2 cellular contexts compared by ENCODE assay signal in the genomic region with DNA sequence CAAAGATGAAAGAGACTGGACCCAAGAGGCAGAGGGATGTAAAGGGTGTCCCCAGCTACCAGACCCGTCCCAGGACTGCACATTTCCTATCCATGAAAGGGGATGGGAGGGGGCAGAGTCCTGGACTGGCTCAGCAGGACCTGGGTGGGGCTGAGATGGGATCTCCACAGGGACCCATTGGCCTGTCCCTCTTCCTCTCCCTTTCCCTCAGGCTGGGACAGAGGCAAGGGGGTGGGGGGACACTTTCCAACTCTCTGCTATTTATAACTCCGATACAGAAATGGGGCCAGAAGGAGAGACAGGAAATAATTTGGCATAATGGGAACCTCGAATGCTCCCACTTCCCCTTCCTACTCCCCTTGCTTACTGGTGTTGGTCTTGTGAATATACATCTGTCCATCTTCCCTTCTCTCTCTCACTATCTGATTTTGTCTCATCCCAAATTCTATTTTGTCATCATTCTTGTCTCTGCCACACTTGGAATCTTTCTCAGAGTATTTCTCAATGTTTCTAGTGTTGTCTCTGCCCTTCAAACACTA.
TF ChIP-seq lines count a peak whose summit lies in the region.

No MANE protein-coding gene starts in this region.

TF ChIP-seq in HepG2, 621 proteins besides CTCF, POLR2A, EP300 and RAD21:
- TF ChIP-seq, protein P1, sequence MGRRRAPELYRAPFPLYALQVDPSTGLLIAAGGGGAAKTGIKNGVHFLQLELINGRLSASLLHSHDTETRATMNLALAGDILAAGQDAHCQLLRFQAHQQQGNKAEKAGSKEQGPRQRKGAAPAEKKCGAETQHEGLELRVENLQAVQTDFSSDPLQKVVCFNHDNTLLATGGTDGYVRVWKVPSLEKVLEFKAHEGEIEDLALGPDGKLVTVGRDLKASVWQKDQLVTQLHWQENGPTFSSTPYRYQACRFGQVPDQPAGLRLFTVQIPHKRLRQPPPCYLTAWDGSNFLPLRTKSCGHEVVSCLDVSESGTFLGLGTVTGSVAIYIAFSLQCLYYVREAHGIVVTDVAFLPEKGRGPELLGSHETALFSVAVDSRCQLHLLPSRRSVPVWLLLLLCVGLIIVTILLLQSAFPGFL (CRISPR knock-in tag; IDR thresholded peaks at IDR 0.05) = no peak
- TF ChIP-seq NRL (CRISPR knock-in tag; IDR thresholded peaks at IDR 0.05; ENCODE audit: borderline replicate concordance) (no peak), RFXANK (CRISPR knock-in tag; IDR thresholded peaks at IDR 0.05) (no peak), CCAR2 (optimal IDR thresholded peaks at IDR 0.05; ENCODE audit: low read depth, low read length) (no peak), ZBTB39 (CRISPR knock-in tag; IDR thresholded peaks at IDR 0.05) (no peak), ZNF451 (CRISPR knock-in tag; IDR thresholded peaks at IDR 0.05) (no peak), MEF2D (CRISPR knock-in tag; IDR thresholded peaks at IDR 0.05) (no peak), ZNF841 (CRISPR knock-in tag; IDR thresholded peaks at IDR 0.05; ENCODE audit: borderline replicate concordance) (no peak), FOXA3 (CRISPR knock-in tag; IDR thresholded peaks at IDR 0.05) (no peak), ZNF607 (CRISPR knock-in tag; IDR thresholded peaks at IDR 0.05; ENCODE audit: borderline replicate concordance) (no peak), ZNF629 (CRISPR knock-in tag; conservative IDR thresholded peaks at IDR 0.05) (no peak), ZNF230 (CRISPR knock-in tag; IDR thresholded peaks at IDR 0.05) (no peak)
TF ChIP-seq in HepG2: peak in this region for 0.

TF ChIP-seq in HEK293T, 16 proteins besides CTCF, POLR2A, EP300 and RAD21:
- TF ChIP-seq ARNT (IDR thresholded peaks at IDR 0.05) (no peak), FOXK2 (IDR thresholded peaks at IDR 0.05) (no peak), BHLHE40 (IDR thresholded peaks at IDR 0.05; ENCODE audit: borderline replicate concordance) (no peak), ZNF384 (IDR thresholded peaks at IDR 0.05) (no peak), TARDBP (IDR thresholded peaks at IDR 0.05) (no peak), SP1 (IDR thresholded peaks at IDR 0.05) (no peak), NFRKB (IDR thresholded peaks at IDR 0.05) (no peak), L3MBTL2 (conservative IDR thresholded peaks at IDR 0.05) (no peak), CTBP1 (IDR thresholded peaks at IDR 0.05; ENCODE audit: borderline replicate concordance) (no peak), HDGF (IDR thresholded peaks at IDR 0.05; ENCODE audit: borderline replicate concordance) (no peak), FOXA1 (IDR thresholded peaks at IDR 0.05) (no peak), ELF4 (IDR thresholded peaks at IDR 0.05) (no peak), LEF1 (IDR thresholded peaks at IDR 0.05; ENCODE audit: borderline replicate concordance) (no peak), SUZ12 (IDR thresholded peaks at IDR 0.05) (no peak), FOXM1 (IDR thresholded peaks at IDR 0.05; ENCODE audit: borderline replicate concordance) (no peak)
- TF ChIP-seq, protein P2, sequence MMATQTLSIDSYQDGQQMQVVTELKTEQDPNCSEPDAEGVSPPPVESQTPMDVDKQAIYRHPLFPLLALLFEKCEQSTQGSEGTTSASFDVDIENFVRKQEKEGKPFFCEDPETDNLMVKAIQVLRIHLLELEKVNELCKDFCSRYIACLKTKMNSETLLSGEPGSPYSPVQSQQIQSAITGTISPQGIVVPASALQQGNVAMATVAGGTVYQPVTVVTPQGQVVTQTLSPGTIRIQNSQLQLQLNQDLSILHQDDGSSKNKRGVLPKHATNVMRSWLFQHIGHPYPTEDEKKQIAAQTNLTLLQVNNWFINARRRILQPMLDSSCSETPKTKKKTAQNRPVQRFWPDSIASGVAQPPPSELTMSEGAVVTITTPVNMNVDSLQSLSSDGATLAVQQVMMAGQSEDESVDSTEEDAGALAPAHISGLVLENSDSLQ (IDR thresholded peaks at IDR 0.05) = no peak
